27 cellular contexts compared by ENCODE assay signal in genomic region chr5:37773809-37774208, GRCh38.
"Had no signal": no experiment of that assay in that cellular context is flagged by ENCODE, and none has a peak within 500 bp of the region (broad histone marks: within the 10 kb centered on the region; RNA-seq: fewer than 3 reads in every experiment).

No MANE protein-coding gene starts in this region.

- H3K27ac ChIP-seq: adrenal gland, cardiac muscle cell, KMS-11, Peyer's patch, RWPE1 had no signal

- H3K4me2 ChIP-seq: KMS-11 had no signal

- H3K4me1 ChIP-seq: adrenal gland, Peyer's patch had no signal

- H3K4me3 Mint-ChIP-seq: activated CD8-positive, alpha-beta T cell treated with anti-CD3 and anti-CD28 coated beads for 36 hours; activated naive CD4-positive, alpha-beta T cell treated with anti-CD3 and anti-CD28 coated beads, Interleukin-2, amount 10 ng/mL, durations not matched to agents 7 days and 5 days; activated naive CD8-positive, alpha-beta T cell treated with anti-CD3 and anti-CD28 coated beads, Interleukin-2, amount 10 ng/mL, durations not matched to agents 7 days and 5 days; activated T-cell treated with anti-CD3 and anti-CD28 coated beads, Interleukin-2, amount 50 U/mL, for 72 hours; brain; T-helper 1 cell treated with Interleukin-12 subunit alpha and Interleukin-12 subunit beta and Interleukin-4 antibody, amounts not matched to agents 30 μg/mL and 1 μg/mL, for 36 hours had no signal

- H3K27ac Mint-ChIP-seq: activated CD8-positive, alpha-beta T cell treated with anti-CD3 and anti-CD28 coated beads for 36 hours; activated naive CD4-positive, alpha-beta T cell treated with anti-CD3 and anti-CD28 coated beads, Interleukin-2, amount 10 ng/mL, durations not matched to agents 7 days and 5 days; activated naive CD8-positive, alpha-beta T cell treated with anti-CD3 and anti-CD28 coated beads, Interleukin-2, amount 10 ng/mL, durations not matched to agents 7 days and 5 days; activated T-cell treated with anti-CD3 and anti-CD28 coated beads, Interleukin-2, amount 50 U/mL, for 72 hours; activated T-helper 2 cell treated with anti-CD3 and anti-CD28 coated beads, Interferon-gamma antibody, Interleukin-2, Interleukin-4, amounts not matched to agents 10 μg/mL and 5 μg/mL and 100 μg/mL, durations not matched to agents 14 hours and 24 hours and 36 hours; brain; T-helper 1 cell treated with Interleukin-12 subunit alpha and Interleukin-12 subunit beta and Interleukin-4 antibody, amounts not matched to agents 30 μg/mL and 1 μg/mL, for 36 hours had no signal

- H3K36me3 ChIP-seq: adrenal gland, cardiac muscle cell, Peyer's patch had no signal

- ATAC-seq: activated CD4-positive, CD25-positive, alpha-beta regulatory T cell treated with anti-CD3 and anti-CD28 coated beads, Interleukin-2, amount 50 U/mL, for 24 hours; activated CD8-positive, alpha-beta T cell treated with anti-CD3 and anti-CD28 coated beads for 36 hours; activated T-cell treated with anti-CD3 and anti-CD28 coated beads, Interleukin-2, amount 50 U/mL, for 72 hours had no signal

- H3K4me1 Mint-ChIP-seq: activated naive CD4-positive, alpha-beta T cell treated with anti-CD3 and anti-CD28 coated beads, Interleukin-2, amount 10 ng/mL, durations not matched to agents 7 days and 5 days; activated naive CD8-positive, alpha-beta T cell treated with anti-CD3 and anti-CD28 coated beads, Interleukin-2, amount 10 ng/mL, durations not matched to agents 7 days and 5 days; brain had no signal

- H3K27me3 ChIP-seq: adrenal gland, cardiac muscle cell, Peyer's patch had no signal

- H3K4me3 ChIP-seq: adrenal gland, cardiac muscle cell, Peyer's patch had no signal

- H3K9ac ChIP-seq: KMS-11 had no signal

- H3K27me3 Mint-ChIP-seq: activated CD8-positive, alpha-beta T cell treated with anti-CD3 and anti-CD28 coated beads for 36 hours; activated naive CD4-positive, alpha-beta T cell treated with anti-CD3 and anti-CD28 coated beads, Interleukin-2, amount 10 ng/mL, durations not matched to agents 7 days and 5 days; activated naive CD8-positive, alpha-beta T cell treated with anti-CD3 and anti-CD28 coated beads, Interleukin-2, amount 10 ng/mL, durations not matched to agents 7 days and 5 days had no signal

- H3K9me3 ChIP-seq: adrenal gland had no signal

- DNase-seq: activated CD4-positive, alpha-beta T cell treated with anti-CD3 and anti-CD28 coated beads for 4 hours; activated CD8-positive, alpha-beta memory T cell treated with anti-CD3 and anti-CD28 coated beads, Interleukin-2, amount 50 U/mL, for 4 hours; activated CD8-positive, alpha-beta T cell treated with anti-CD3 and anti-CD28 coated beads for 36 hours; activated gamma-delta T cell treated with Interleukin-2 at 50 U/mL for 16 hours; activated naive CD4-positive, alpha-beta T cell treated with anti-CD3 and anti-CD28 coated beads, Interleukin-2, amount 10 ng/mL, durations not matched to agents 7 days and 5 days; activated naive CD8-positive, alpha-beta T cell treated with anti-CD3 and anti-CD28 coated beads, Interleukin-2, amount 10 ng/mL, durations not matched to agents 7 days and 5 days; activated T-cell treated with anti-CD3 and anti-CD28 coated beads, Interleukin-2, amount 50 U/mL, for 72 hours; adrenal gland; anterior cingulate cortex; NCI-H1092; NCI-H1417 treated with DMSO at 0.1 percent for 48 hours; NCI-H1694; NCI-H2029; NCI-H2107; NCI-H2171 treated with DMSO at 0.1 percent for 48 hours; NCI-H345; NCI-H510A; NCI-H69; Peyer's patch; Right ventricle myocardium superior had no signal
